ENCODE assay signal across 1 cellular context in genomic region chr7:23298885-23299769, GRCh38.
TF ChIP-seq lines count a peak whose summit lies in the region.

Gene MALSU1 (plus strand): TSS chr7:23299339. CDS start chr7:23299353, 14 bp downstream.

TF ChIP-seq in K562, 482 proteins besides CTCF, POLR2A, EP300 and RAD21 (continued from another document and continues in another):
- TF ChIP-seq ZNF280B (CRISPR knock-in tag; IDR thresholded peaks at IDR 0.05) (no peak), EGR1 (conservative IDR thresholded peaks at IDR 0.05) (peak; percentile 94), YY1 (IDR thresholded peaks at IDR 0.05; ENCODE audit: borderline replicate concordance in 1 of 3, control insufficient read depth in 1 of 3, extremely low read depth in 1 of 3, insufficient read depth in 3 of 3, insufficient read length in 1 of 3, insufficient replicate concordance in 2 of 3, low read depth in 1 of 3, low read length in 2 of 3) (peak in 2 of 3 experiments; percentile 83 to 85), ZNF507 (tag; conservative IDR thresholded peaks at IDR 0.05) (no peak), DMBX1 (CRISPR knock-in tag; IDR thresholded peaks at IDR 0.05; ENCODE audit: borderline replicate concordance) (peak; percentile 79; the same call in 1 of the 2 replicates), MAFG (tag; conservative IDR thresholded peaks at IDR 0.05) (no peak), DDX20 (tag; IDR thresholded peaks at IDR 0.05; ENCODE audit: low read depth) (peak; percentile 54; the same call in 1 of the 2 replicates), ELK3 (CRISPR knock-in tag; IDR thresholded peaks at IDR 0.05) (no peak), MTA1 (IDR thresholded peaks at IDR 0.05; ENCODE audit: borderline replicate concordance) (peak; percentile 97), GTF2A2 (tag; IDR thresholded peaks at IDR 0.05) (no peak), U2AF1 (optimal IDR thresholded peaks at IDR 0.05; ENCODE audit: low read depth, low read length) (peak; percentile 74), CHD1 (IDR thresholded peaks at IDR 0.05; ENCODE audit: low read length) (peak; percentile 69), NONO (IDR thresholded peaks at IDR 0.05; ENCODE audit: low read depth in 2 of 2, low read length in 1 of 2) (peak in 1 of 2 experiments; percentile 87; a peak in 2 of 4 replicates), FOXK1 (CRISPR knock-in tag; IDR thresholded peaks at IDR 0.05; ENCODE audit: borderline replicate concordance) (no peak), MEIS2 (IDR thresholded peaks at IDR 0.05; ENCODE audit: partially characterized antibody) (peak; percentile 19), ELF2 (CRISPR knock-in tag; IDR thresholded peaks at IDR 0.05) (0 out of 2 replicates have a peak, but pooled peaks have one; percentile 22), RBM39 (optimal IDR thresholded peaks at IDR 0.05; ENCODE audit: low read depth, low read length) (no peak), GTF2F1 (IDR thresholded peaks at IDR 0.05; ENCODE audit: low read depth, low read length) (peak; percentile 49; the same call in 1 of the 2 replicates), SRF (CRISPR knock-in tag; IDR thresholded peaks at IDR 0.05) (peak in 1 of 2 experiments; percentile 67; a peak in 1 of 4 replicates), CLOCK (CRISPR knock-in tag; IDR thresholded peaks at IDR 0.05; ENCODE audit: borderline replicate concordance) (no peak), LEF1 (IDR thresholded peaks at IDR 0.05) (no peak), TFE3 (CRISPR knock-in tag; IDR thresholded peaks at IDR 0.05) (no peak), HNRNPUL1 (IDR thresholded peaks at IDR 0.05; ENCODE audit: low read length) (no peak), ELK1 (CRISPR knock-in tag; IDR thresholded peaks at IDR 0.05) (no peak), STAT5A (IDR thresholded peaks at IDR 0.05; ENCODE audit: borderline replicate concordance, low read length) (no peak), GTF3C2 (IDR thresholded peaks at IDR 0.05; ENCODE audit: borderline replicate concordance, extremely low read depth, insufficient read length) (no peak), NR1H2 (CRISPR knock-in tag; IDR thresholded peaks at IDR 0.05) (no peak), PBX2 (CRISPR knock-in tag; IDR thresholded peaks at IDR 0.05; ENCODE audit: low read depth) (no peak), PBX2 (tag; conservative IDR thresholded peaks at IDR 0.05; ENCODE audit: low read depth) (no peak), ZNF143 (CRISPR knock-in tag; IDR thresholded peaks at IDR 0.05) (no peak), ZBTB40 (IDR thresholded peaks at IDR 0.05) (peak; percentile 90), ZBTB40 (CRISPR knock-in tag; IDR thresholded peaks at IDR 0.05) (no peak)
